12 cellular contexts compared by ENCODE assay signal in the genomic region with DNA sequence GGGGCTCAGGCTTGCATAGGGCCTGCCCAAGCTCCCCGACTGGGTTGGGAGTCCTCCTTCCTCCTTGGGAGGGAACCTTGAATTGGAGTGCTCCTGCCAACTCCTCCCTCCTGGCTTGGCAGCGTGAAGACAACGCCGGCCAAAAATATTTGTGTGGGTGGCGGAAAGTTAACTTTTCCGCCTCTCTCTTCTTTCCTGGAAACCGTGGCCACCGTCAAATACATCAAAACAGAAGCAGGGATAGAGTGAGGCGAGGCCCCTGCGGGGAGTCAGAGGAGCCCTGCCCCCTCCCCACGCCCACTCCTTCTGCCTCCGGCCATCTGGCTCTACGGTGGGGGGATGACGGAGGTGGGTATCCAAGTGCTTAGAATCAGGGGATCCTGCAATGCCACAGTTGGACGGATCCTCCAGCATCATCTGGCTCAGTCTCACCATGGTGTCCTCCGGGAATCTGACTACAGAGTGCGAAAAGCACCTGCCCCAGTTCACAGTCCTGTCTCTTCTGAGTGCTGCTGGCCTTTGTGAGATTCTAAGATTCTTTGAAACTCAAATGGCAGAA. TPM values are rescaled to one million over a fixed set of nuclear protein-coding genes. Genes with fewer than 3 reads are reported as not detected.
DNase-seq lines count a peak whose midpoint lies in the region; ATAC-seq and TF ChIP-seq lines count a peak whose summit lies in the region.
"Had no signal": no experiment of that assay in that cellular context is flagged by ENCODE, and none has a peak within 500 bp of the region (broad histone marks: within the 10 kb centered on the region; RNA-seq: fewer than 3 reads in every experiment).

No MANE protein-coding gene starts in this region.

- H3K4me3 ChIP-seq in H7 (ENCODE audit: insufficient read depth, low read depth, low read length) (no peak overlapping the region), brain microvascular endothelial cell (ENCODE audit: low read depth, low read length) (no peak overlapping the region)

- H3K36me3 ChIP-seq in H7 (replicated peaks; ENCODE audit: control insufficient read depth, insufficient read depth, low read length) (no peaks in the 10 kb centered on the region), brain microvascular endothelial cell (replicated peaks) (no peaks in the 10 kb centered on the region)

- no peak for TF ChIP-seq CTCF in brain microvascular endothelial cell (IDR thresholded peaks at IDR 0.05; ENCODE audit: low read depth, low read length, missing control alignments)

- no peaks in the 10 kb centered on the region for H3K9me3 Mint-ChIP-seq in stimulated activated naive B cell treated with anti-CD40 and anti-IgM and Interleukin-4, amounts not matched to agents 10 μg/mL and 1 μg/mL and 100 μg/mL, for 72 hours
- no peaks in the 10 kb centered on the region for H3K9me3 Mint-ChIP-seq in activated naive CD4-positive, alpha-beta T cell treated with anti-CD3 and anti-CD28 coated beads, Interleukin-2, amount 10 ng/mL, durations not matched to agents 7 days and 5 days
- H3K9me3 Mint-ChIP-seq: activated naive CD4-positive, alpha-beta T cell treated with anti-CD3 and anti-CD28 coated beads, Interleukin-2, amount 50 U/mL, for 24 hours had no signal

- ATAC-seq in stimulated activated naive B cell treated with anti-CD40 and anti-IgM and Interleukin-4, amounts not matched to agents 10 μg/mL and 1 μg/mL and 100 μg/mL, for 72 hours (replicated peaks) = no peak
- ATAC-seq in HG03045 (IDR thresholded peaks at IDR 0.05; ENCODE audit: unreplicated experiment) = no peak
- no peak for ATAC-seq in stimulated activated naive CD8-positive, alpha-beta T cell treated with anti-CD3 and anti-CD28 coated beads, Interleukin-15, Interleukin-2, amounts not matched to agents 100 U/mL and 50 U/mL, for 24 hours

- no peaks in the 10 kb centered on the region for H3K27me3 ChIP-seq in H7 (ENCODE audit: control insufficient read depth, insufficient read depth, low read length)
- H3K27me3 ChIP-seq in brain microvascular endothelial cell (replicated peaks) = no peaks in the 10 kb centered on the region

- H3K36me3 Mint-ChIP-seq in stimulated activated naive B cell treated with anti-CD40 and anti-IgM and Interleukin-4, amounts not matched to agents 10 μg/mL and 1 μg/mL and 100 μg/mL, for 72 hours = no peaks in the 10 kb centered on the region
- no peaks in the 10 kb centered on the region for H3K36me3 Mint-ChIP-seq in activated naive CD4-positive, alpha-beta T cell treated with anti-CD3 and anti-CD28 coated beads, Interleukin-2, amount 10 ng/mL, durations not matched to agents 7 days and 5 days
- H3K36me3 Mint-ChIP-seq: activated naive CD4-positive, alpha-beta T cell treated with anti-CD3 and anti-CD28 coated beads, Interleukin-2, amount 50 U/mL, for 24 hours had no signal

- DNase-seq in H7 (peak; percentile 74), brain microvascular endothelial cell (peak; percentile 59), kidney tubule cell (ENCODE audit: low spot score) (peak; percentile 23)
- no peak for DNase-seq in stimulated activated naive B cell treated with anti-CD40 and anti-IgM and Interleukin-4, amounts not matched to agents 10 μg/mL and 1 μg/mL and 100 μg/mL, for 72 hours
- no peak for DNase-seq in activated naive CD4-positive, alpha-beta T cell treated with anti-CD3 and anti-CD28 coated beads, Interleukin-2, amount 10 ng/mL, durations not matched to agents 7 days and 5 days
- no peak for DNase-seq in stimulated activated naive CD8-positive, alpha-beta T cell treated with anti-CD3 and anti-CD28 coated beads, Interleukin-15, Interleukin-2, amounts not matched to agents 100 U/mL and 50 U/mL, for 24 hours
- DNase-seq in activated CD4-positive, alpha-beta T cell treated with anti-CD3 and anti-CD28 coated beads, Interleukin-2, amount 50 U/mL, for 4 hours = no peak
- DNase-seq: NCI-H1930; stimulated activated CD4-positive, alpha-beta T cell treated with anti-CD3 and anti-CD28 coated beads, Interleukin-2, amount 100 ng/mL, for 48 hours had no signal

- H3K27me3 Mint-ChIP-seq in stimulated activated naive B cell treated with anti-CD40 and anti-IgM and Interleukin-4, amounts not matched to agents 10 μg/mL and 1 μg/mL and 100 μg/mL, for 72 hours = peaks cover 8 to 9% of the 10 kb centered on the region in 2 donors
- H3K27me3 Mint-ChIP-seq in activated naive CD4-positive, alpha-beta T cell treated with anti-CD3 and anti-CD28 coated beads, Interleukin-2, amount 10 ng/mL, durations not matched to agents 7 days and 5 days = peaks cover 24% of the 10 kb centered on the region
- H3K27me3 Mint-ChIP-seq: activated naive CD4-positive, alpha-beta T cell treated with anti-CD3 and anti-CD28 coated beads, Interleukin-2, amount 50 U/mL, for 24 hours had no signal

- H3K27ac Mint-ChIP-seq in stimulated activated naive B cell treated with anti-CD40 and anti-IgM and Interleukin-4, amounts not matched to agents 10 μg/mL and 1 μg/mL and 100 μg/mL, for 72 hours = peak overlapping the region; percentile 38
- H3K27ac Mint-ChIP-seq in activated naive CD4-positive, alpha-beta T cell treated with anti-CD3 and anti-CD28 coated beads, Interleukin-2, amount 10 ng/mL, durations not matched to agents 7 days and 5 days = no peak overlapping the region
- H3K27ac Mint-ChIP-seq: activated naive CD4-positive, alpha-beta T cell treated with anti-CD3 and anti-CD28 coated beads, Interleukin-2, amount 50 U/mL, for 24 hours had no signal

- H3K4me1 Mint-ChIP-seq in stimulated activated naive B cell treated with anti-CD40 and anti-IgM and Interleukin-4, amounts not matched to agents 10 μg/mL and 1 μg/mL and 100 μg/mL, for 72 hours = peaks cover 0 to 2% of the 10 kb centered on the region in 2 donors
- H3K4me1 Mint-ChIP-seq in activated naive CD4-positive, alpha-beta T cell treated with anti-CD3 and anti-CD28 coated beads, Interleukin-2, amount 10 ng/mL, durations not matched to agents 7 days and 5 days = peaks cover 2% of the 10 kb centered on the region
- H3K4me1 Mint-ChIP-seq: activated naive CD4-positive, alpha-beta T cell treated with anti-CD3 and anti-CD28 coated beads, Interleukin-2, amount 50 U/mL, for 24 hours had no signal

- CTCF ChIA-PET in activated naive CD4-positive, alpha-beta T cell treated with anti-CD3 and anti-CD28 coated beads, Interleukin-2, amount 10 ng/mL, durations not matched to agents 7 days and 5 days (lab: Charles Lee) = no interaction called here

- H3K27ac ChIP-seq in brain microvascular endothelial cell = no peak overlapping the region

- in situ Hi-C loops in brain microvascular endothelial cell (cut with HindIII; ENCODE audit: low pct_ligation_motif_present, low sequenced_read_pairs) = no loop called here

- no peak overlapping the region for H3K4me3 Mint-ChIP-seq in stimulated activated naive B cell treated with anti-CD40 and anti-IgM and Interleukin-4, amounts not matched to agents 10 μg/mL and 1 μg/mL and 100 μg/mL, for 72 hours
- H3K4me3 Mint-ChIP-seq in activated naive CD4-positive, alpha-beta T cell treated with anti-CD3 and anti-CD28 coated beads, Interleukin-2, amount 10 ng/mL, durations not matched to agents 7 days and 5 days = no peak overlapping the region
- H3K4me3 Mint-ChIP-seq: activated naive CD4-positive, alpha-beta T cell treated with anti-CD3 and anti-CD28 coated beads, Interleukin-2, amount 50 U/mL, for 24 hours had no signal

RNA-seq across cellular contexts. Expression of a gene that starts 25.2 kb away (rescaled TPM):
- total RNA-seq in H7 (2014; rRNA removed; shearing (Covaris generic)) = 0.63 and 1.3 TPM in 2 replicates
- total RNA-seq: T-helper 1 cell treated with Interleukin-12 subunit alpha and Interleukin-12 subunit beta and Interleukin-4 antibody, amounts not matched to agents 30 ng/mL and 1 ng/mL, for 36 hours had no signal

RNA-seq across cellular contexts. Expression of a gene that starts 45.8 kb away (rescaled TPM):
- total RNA-seq in H7 (2014; rRNA removed; shearing (Covaris generic)) = 8.1 and 12.9 TPM in 2 replicates
- total RNA-seq: T-helper 1 cell treated with Interleukin-12 subunit alpha and Interleukin-12 subunit beta and Interleukin-4 antibody, amounts not matched to agents 30 ng/mL and 1 ng/mL, for 36 hours had no signal

Comparison
In these comparisons a context has a peak if more than half of its experiments do, and no peak if none do; other contexts are left out.
1. DNase-seq: peak in H7 (single experiment), brain microvascular endothelial cell (single experiment) and kidney tubule cell (single experiment); none in stimulated activated naive B cell treated with anti-CD40 and anti-IgM and Interleukin-4, amounts not matched to agents 10 μg/mL and 1 μg/mL and 100 μg/mL, for 72 hours (single experiment), activated naive CD4-positive, alpha-beta T cell treated with anti-CD3 and anti-CD28 coated beads, Interleukin-2, amount 10 ng/mL, durations not matched to agents 7 days and 5 days (single experiment), stimulated activated naive CD8-positive, alpha-beta T cell treated with anti-CD3 and anti-CD28 coated beads, Interleukin-15, Interleukin-2, amounts not matched to agents 100 U/mL and 50 U/mL, for 24 hours (single experiment) and activated CD4-positive, alpha-beta T cell treated with anti-CD3 and anti-CD28 coated beads, Interleukin-2, amount 50 U/mL, for 4 hours (0 of 2).